In the genomic region with DNA sequence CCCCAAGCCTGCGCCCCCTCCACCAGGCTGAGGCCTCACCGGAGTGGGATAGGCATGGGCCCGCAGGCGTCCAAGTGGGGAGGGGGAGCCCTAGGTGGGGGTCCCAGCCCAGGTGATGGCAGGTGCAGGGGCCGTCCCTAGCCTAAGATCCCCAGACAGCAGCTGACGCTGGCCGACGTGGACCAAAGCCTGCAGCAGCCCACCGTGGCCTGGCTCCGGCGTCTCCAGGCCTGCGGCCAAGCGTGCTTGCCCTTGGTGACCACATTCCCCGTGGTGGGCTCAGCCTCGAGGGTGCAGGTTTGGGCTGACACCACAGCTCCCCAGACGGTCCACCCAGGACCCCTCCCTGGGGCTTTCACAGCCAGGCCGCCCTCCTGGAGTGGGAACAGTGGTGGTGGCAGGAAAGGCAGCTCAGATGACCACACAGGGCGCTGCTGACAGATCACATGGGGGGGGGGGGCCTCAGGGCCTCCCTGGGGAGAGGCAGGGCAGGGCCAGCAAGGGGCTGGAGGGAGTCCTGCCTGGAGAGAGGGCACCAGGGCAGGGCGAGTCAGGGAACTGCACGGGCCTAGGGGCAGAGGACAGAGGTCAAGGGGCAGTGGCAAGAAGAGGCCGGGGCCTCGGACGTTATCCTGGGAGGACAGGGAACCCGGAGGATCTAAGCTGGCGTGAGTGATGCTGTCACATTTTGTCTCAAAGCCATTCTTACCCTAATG, we compare ENCODE assay signal across 13 cellular contexts. TPM values are rescaled to one million over a fixed set of nuclear protein-coding genes. Genes with fewer than 3 reads are reported as not detected.
DNase-seq lines count a peak whose midpoint lies in the region; ATAC-seq and TF ChIP-seq lines count a peak whose summit lies in the region.
"Had no signal": no experiment of that assay in that cellular context is flagged by ENCODE, and none has a peak within 500 bp of the region (broad histone marks: within the 10 kb centered on the region; RNA-seq: fewer than 3 reads in every experiment).

No MANE protein-coding gene starts in this region.

- ATAC-seq in T-helper 17 cell, result no peak
- peak; percentile 18 for ATAC-seq in left lobe of liver
- no peak for ATAC-seq in HG03045 (IDR thresholded peaks at IDR 0.05; ENCODE audit: unreplicated experiment)

- POLR2A ChIA-PET in MCF 10A (lab: Yijun Ruan, JAX), result interaction anchor here (1.4 to 4.7 kb wide), 5 partner anchors 10 to 374 kb away, joined by 6 to 45 read pairs (median 9); a partner anchor contains a TSS

- H3K27me3 Mint-ChIP-seq in MCF 10A (ENCODE audit: insufficient read depth, unreplicated experiment) (no peaks in the 10 kb centered on the region), T-helper 17 cell (no peaks in the 10 kb centered on the region), type B pancreatic cell (peaks cover 3% of the 10 kb centered on the region)

- CTCF ChIA-PET in MCF 10A (lab: Yijun Ruan, JAX), result interaction anchor here (0.6 to 2.2 kb wide), 7 partner anchors 8 to 207 kb away, joined by 3 to 15 read pairs (median 4); no protein-coding TSS in a partner anchor

- H3K4me1 Mint-ChIP-seq in MCF 10A (ENCODE audit: insufficient read depth, unreplicated experiment) (peaks cover 16% of the 10 kb centered on the region), T-helper 17 cell (peaks cover 22% of the 10 kb centered on the region), type B pancreatic cell (ENCODE audit: unreplicated experiment) (peaks cover 8% of the 10 kb centered on the region)

- H3K27ac Mint-ChIP-seq in MCF 10A (ENCODE audit: low read depth, unreplicated experiment), result peak overlapping the region; percentile 85
- peak overlapping the region; percentile 94 for H3K27ac Mint-ChIP-seq in T-helper 17 cell
- H3K27ac Mint-ChIP-seq in type B pancreatic cell, result peak overlapping the region; percentile 98

- TF ChIP-seq POLR2A in breast epithelium (IDR thresholded peaks at IDR 0.05), result no peak
- TF ChIP-seq POLR2A in esophagus squamous epithelium (IDR thresholded peaks at IDR 0.05), result no peak

- DNase-seq in MCF 10A (ENCODE audit: unreplicated experiment) (no peak), breast epithelium (ENCODE audit: low spot score in 2 of 2) (no peak), T-helper 17 cell (no peak), left lobe of liver (ENCODE audit: low spot score) (no peak), type B pancreatic cell (ENCODE audit: extremely low spot score, unreplicated experiment) (no peak), NCI-H526 treated with DMSO at 0.1 percent for 48 hours (lab: John Stamatoyannopoulos, UW) (no peak), esophagus squamous epithelium (lab: John Stamatoyannopoulos, UW) (no peak)
- DNase-seq: dermis blood vessel endothelial cell; NCI-H1092 treated with DMSO at 0.1 percent for 48 hours; NK-92 treated with Interleukin-12 subunit alpha and Interleukin-12 subunit beta, amount 100 ng/mL, for 24 hours had no signal

- H3K27ac ChIP-seq in breast epithelium (no peak overlapping the region), esophagus squamous epithelium (peak overlapping the region in 1 of 4 donors; percentile 71)

- 75 to 81% methylated on average over 7 of the region's 25 CpGs for WGBS in esophagus squamous epithelium, 2 donors

- H3K36me3 ChIP-seq in breast epithelium, result no peaks in the 10 kb centered on the region
- H3K36me3 ChIP-seq in esophagus squamous epithelium, result peaks cover 4 to 41% (median 21%) of the 10 kb centered on the region in 3 donors

- TF ChIP-seq CTCF in MCF 10A (IDR thresholded peaks at IDR 0.05; ENCODE audit: unreplicated experiment), result no peak
- TF ChIP-seq CTCF in breast epithelium (IDR thresholded peaks at IDR 0.05), result no peak
- TF ChIP-seq CTCF in type B pancreatic cell (conservative IDR thresholded peaks at IDR 0.05), result no peak
- TF ChIP-seq CTCF in esophagus squamous epithelium (IDR thresholded peaks at IDR 0.05), result no peak

- H3K9me3 Mint-ChIP-seq in MCF 10A (ENCODE audit: unreplicated experiment) (no peaks in the 10 kb centered on the region), type B pancreatic cell (no peaks in the 10 kb centered on the region)
- H3K9me3 Mint-ChIP-seq: mesothelial cell of epicardium had no signal

- H3K36me3 Mint-ChIP-seq in MCF 10A (ENCODE audit: insufficient read depth, unreplicated experiment) (peaks cover 25% of the 10 kb centered on the region), T-helper 17 cell (ENCODE audit: low read depth) (no peaks in the 10 kb centered on the region), type B pancreatic cell (no peaks in the 10 kb centered on the region)

- BruUV-seq in MCF 10A (replicated peaks; lab: Mats Ljungman, UMichigan), result no TSS peak

- peaks cover 0 to 9% of the 10 kb centered on the region in 2 donors for H3K4me1 ChIP-seq in breast epithelium
- H3K4me1 ChIP-seq in esophagus squamous epithelium, result peaks cover 19 to 61% (median 20%) of the 10 kb centered on the region in 3 donors

- intact Hi-C loops in MCF 10A (cut with micrococcal nuclease), result no loop called here
- intact Hi-C loops in breast epithelium (cut with DNase I; ENCODE audit: low total_unique reads), result no loop called here
- intact Hi-C loops in esophagus squamous epithelium (cut with DNase I), result no loop called here

- H3K4me3 ChIP-seq in breast epithelium (no peak overlapping the region), esophagus squamous epithelium (no peak overlapping the region)

- H3K4me3 Mint-ChIP-seq in MCF 10A (ENCODE audit: unreplicated experiment), result no peak overlapping the region
- H3K4me3 Mint-ChIP-seq in T-helper 17 cell, result peak overlapping the region; percentile 95
- H3K4me3 Mint-ChIP-seq in type B pancreatic cell, result no peak overlapping the region

- peaks cover 0 to 23% of the 10 kb centered on the region in 2 donors for H3K27me3 ChIP-seq in breast epithelium
- H3K27me3 ChIP-seq in esophagus squamous epithelium, result peaks cover 0 to 39% (median 6%) of the 10 kb centered on the region in 4 donors

- H3K9me3 ChIP-seq in breast epithelium, result no peaks in the 10 kb centered on the region
- H3K9me3 ChIP-seq in T-helper 17 cell (ENCODE audit: control insufficient read depth, low read length, poor library complexity, severe bottlenecking), result no peaks in the 10 kb centered on the region
- H3K9me3 ChIP-seq in esophagus squamous epithelium, result no peaks in the 10 kb centered on the region

RNA-seq across cellular contexts. Expression of a gene that starts 0.8 kb away (rescaled TPM):
- 20.2 and 23.2 TPM in 2 replicates for total RNA-seq in MCF 10A (2022)
- total RNA-seq in breast epithelium, result 1 to 10 TPM; 4.6 to 6.6 (median 5.0) TPM
- 100 to 1,000 TPM; 157 to 188 TPM for total RNA-seq in T-helper 17 cell
- total RNA-seq in left lobe of liver, result 7.4 TPM
- 6.2 and 7.1 TPM in 2 replicates for total RNA-seq in type B pancreatic cell (ENCODE audit: low replicate concordance)
- total RNA-seq in esophagus squamous epithelium, result 1 to 10 TPM; 3.3 to 5.7 (median 4.3) TPM

RNA-seq across cellular contexts. Expression of a gene that starts 31.2 kb away (rescaled TPM):
- total RNA-seq in MCF 10A (2022), result 95.9 and 96.2 TPM in 2 replicates
- 10 to 100 TPM; 33.6 to 40.0 (median 39.5) TPM for total RNA-seq in breast epithelium
- total RNA-seq in T-helper 17 cell, result 10 to 100 TPM; 73.6 to 75.4 TPM
- total RNA-seq in left lobe of liver, result 25.7 TPM
- 57.9 and 58.6 TPM in 2 replicates for total RNA-seq in type B pancreatic cell (ENCODE audit: low replicate concordance)
- total RNA-seq in esophagus squamous epithelium, result 10 to 100 TPM; 28.4 to 44.4 (median 38.9) TPM

RNA-seq across cellular contexts. Expression of a gene that starts 31.3 kb away (rescaled TPM):
- 28.9 and 42.7 TPM in 2 replicates for total RNA-seq in MCF 10A (2022)
- 10 to 100 TPM; 27.4 to 33.2 (median 32.1) TPM for total RNA-seq in breast epithelium
- total RNA-seq in T-helper 17 cell, result 10 to 100 TPM; 28.1 to 33.2 TPM
- total RNA-seq in left lobe of liver, result 30.2 TPM
- total RNA-seq in type B pancreatic cell (ENCODE audit: low replicate concordance), result 39.7 and 51.9 TPM in 2 replicates
- 10 to 100 TPM; 16.1 to 26.7 (median 17.7) TPM for total RNA-seq in esophagus squamous epithelium

RNA-seq across cellular contexts. Expression of a gene that starts 39.8 kb away (rescaled TPM):
- total RNA-seq in MCF 10A (2022) (not detected in 2 replicates), breast epithelium (1 to 10 TPM in 1 of 3 donors, under 1 TPM in 2; 0.33 to 4.6 (median 0.73) TPM), T-helper 17 cell (under 1 TPM; 0.21 to 0.52 TPM), left lobe of liver (0.15 TPM), type B pancreatic cell (ENCODE audit: low replicate concordance) (not detected in 2 replicates), esophagus squamous epithelium (under 1 TPM in 3 of 4 donors, not detected in 1; 0.13 to 0.95 (median 0.82) TPM)
- total RNA-seq: dermis blood vessel endothelial cell; T-helper 2 cell treated with Interferon-gamma antibody and Interleukin-4, amounts not matched to agents 100 ng/mL and 5 ng/mL, for 36 hours had no signal

RNA-seq across cellular contexts. Expression of a gene that starts 47.4 kb away (rescaled TPM):
- total RNA-seq in MCF 10A (2022) (not detected in 2 replicates), breast epithelium (not detected), T-helper 17 cell (not detected), left lobe of liver (not detected), type B pancreatic cell (ENCODE audit: low replicate concordance) (not detected in 2 replicates), esophagus squamous epithelium (not detected)
- total RNA-seq: dermis blood vessel endothelial cell; mesothelial cell of epicardium; T-helper 2 cell treated with Interferon-gamma antibody and Interleukin-4, amounts not matched to agents 100 ng/mL and 5 ng/mL, for 36 hours had no signal
